In genomic region chr4:172152284-172152683, GRCh38 we compare ENCODE assay signal across 26 cellular contexts.
"Had no signal": no experiment of that assay in that cellular context is flagged by ENCODE, and none has a peak within 500 bp of the region (broad histone marks: within the 10 kb centered on the region; RNA-seq: fewer than 3 reads in every experiment).

No MANE protein-coding gene starts in this region.

- ATAC-seq: esophagus mucosa; foreskin keratinocyte; heart left ventricle; naive thymus-derived CD4-positive, alpha-beta T cell had no signal

- H3K27ac ChIP-seq: cardiac muscle cell, coronary artery, dorsolateral prefrontal cortex, foreskin keratinocyte, heart left ventricle, right atrium auricular region, suprapubic skin, tibial artery, VCaP had no signal

- H3K4me3 Mint-ChIP-seq: activated naive CD8-positive, alpha-beta T cell; brain; immature natural killer cell; mesothelial cell of epicardium; neural crest cell had no signal

- H3K27ac Mint-ChIP-seq: activated naive CD8-positive, alpha-beta T cell; brain; mesothelial cell of epicardium; naive thymus-derived CD4-positive, alpha-beta T cell had no signal

- FAIRE-seq: kidney had no signal

- H3K9me3 Mint-ChIP-seq: mesothelial cell of epicardium, neural crest cell had no signal

- H3K4me1 ChIP-seq: foreskin keratinocyte, heart left ventricle, right atrium auricular region, suprapubic skin, tibial artery had no signal

- DNase-seq: activated CD4-positive, alpha-beta T cell treated with anti-CD3 and anti-CD28 coated beads for 48 hours; activated CD4-positive, alpha-beta T cell treated with anti-CD3 and anti-CD28 coated beads, Interleukin-2, amount 50 U/mL, for 48 hours; activated CD8-positive, alpha-beta memory T cell treated with anti-CD3 and anti-CD28 coated beads for 24 hours; activated effector memory CD4-positive, alpha-beta T cell treated with Interleukin-2 at 50 U/mL for 16 hours; activated naive CD4-positive, alpha-beta T cell treated with Interleukin-2 at 50 U/mL for 16 hours; aorta; dorsolateral prefrontal cortex; foreskin keratinocyte; heart left ventricle; hypothalamus; immature natural killer cell; kidney; naive thymus-derived CD4-positive, alpha-beta T cell; occipital lobe; stimulated activated naive CD4-positive, alpha-beta T cell; tibial artery had no signal

- H3K27me3 Mint-ChIP-seq: activated naive CD8-positive, alpha-beta T cell; brain; naive thymus-derived CD4-positive, alpha-beta T cell had no signal

- H3K36me3 Mint-ChIP-seq: activated naive CD8-positive, alpha-beta T cell; brain; mesothelial cell of epicardium; naive thymus-derived CD4-positive, alpha-beta T cell had no signal

- H3K9me3 ChIP-seq: heart left ventricle, right atrium auricular region, suprapubic skin, tibial artery had no signal

- H3K4me1 Mint-ChIP-seq: immature natural killer cell had no signal

- H3K36me3 ChIP-seq: cardiac muscle cell, heart left ventricle, right atrium auricular region, suprapubic skin, tibial artery had no signal

- H3K4me3 ChIP-seq: cardiac muscle cell, coronary artery, dorsolateral prefrontal cortex, heart left ventricle, right atrium auricular region, suprapubic skin, tibial artery had no signal

- H3K27me3 ChIP-seq: cardiac muscle cell, dorsolateral prefrontal cortex, foreskin keratinocyte, heart left ventricle, right atrium auricular region, suprapubic skin, tibial artery had no signal
